In genomic region chr18:59266019-59266369, GRCh38 we compare ENCODE assay signal across 21 cellular contexts. TPM values are rescaled to one million over a fixed set of nuclear protein-coding genes. Genes with fewer than 3 reads are reported as not detected.
DNase-seq lines count a peak whose midpoint lies in the region; ATAC-seq and TF ChIP-seq lines count a peak whose summit lies in the region.
"Had no signal": no experiment of that assay in that cellular context is flagged by ENCODE, and none has a peak within 500 bp of the region (broad histone marks: within the 10 kb centered on the region; RNA-seq: fewer than 3 reads in every experiment).

No MANE protein-coding gene starts in this region.

- peak overlapping the region; percentile 7 for H3K4me3 Mint-ChIP-seq in T-helper 2 cell treated with Interferon-gamma antibody and Interleukin-4, amounts not matched to agents 5 μg/mL and 100 μg/mL, for 36 hours
- H3K4me3 Mint-ChIP-seq in CD8-positive, alpha-beta memory T cell, result peak overlapping the region in 6 of 7 donors; percentile 2 to 73 (median 34)
- H3K4me3 Mint-ChIP-seq in activated T-helper 17 cell treated with anti-CD3 and anti-CD28 coated beads, Interleukin-2, amount 50 U/mL, for 72 hours, result peak overlapping the region; percentile 11
- peak overlapping the region; percentile 2 for H3K4me3 Mint-ChIP-seq in natural killer cell treated with Interleukin-12 subunit alpha and Interleukin-12 subunit beta and Interleukin-15 and Interleukin-18, amount 100 ng/mL, for 72 hours

- no peaks in the 10 kb centered on the region for H3K36me3 ChIP-seq in CD8-positive, alpha-beta memory T cell (ENCODE audit: insufficient read depth, low read length)
- H3K36me3 ChIP-seq in right lobe of liver, result no peaks in the 10 kb centered on the region
- H3K36me3 ChIP-seq: brain microvascular endothelial cell, uterus had no signal

- no peaks in the 10 kb centered on the region for H3K4me1 ChIP-seq in CD8-positive, alpha-beta memory T cell (ENCODE audit: insufficient read depth, low read length)
- H3K4me1 ChIP-seq in right lobe of liver, result no peaks in the 10 kb centered on the region
- H3K4me1 ChIP-seq: uterus had no signal

- TF ChIP-seq POLR2A in right lobe of liver (IDR thresholded peaks at IDR 0.05), result no peak

- intact Hi-C loops in right lobe of liver (cut with DNase I), result no loop called here

- CTCF ChIA-PET in CD8-positive, alpha-beta memory T cell (lab: Charles Lee), result no interaction called here

- no peak for TF ChIP-seq CTCF in right lobe of liver (IDR thresholded peaks at IDR 0.05)

- peaks cover 36% of the 10 kb centered on the region for H3K27me3 ChIP-seq in CD8-positive, alpha-beta memory T cell (ENCODE audit: insufficient read depth, low read length, poor library complexity, severe bottlenecking)
- peaks cover 15 to 60% of the 10 kb centered on the region in 2 donors for H3K27me3 ChIP-seq in right lobe of liver

- no peak for DNase-seq in T-helper 2 cell treated with Interferon-gamma antibody and Interleukin-4, amounts not matched to agents 5 μg/mL and 100 μg/mL, for 36 hours (ENCODE audit: low spot score)
- DNase-seq in T-helper 2 cell (no peak), pons (ENCODE audit: low spot score) (no peak), right lobe of liver (no peak)
- DNase-seq in CD8-positive, alpha-beta memory T cell, result no peak
- DNase-seq in natural killer cell treated with Interleukin-12 subunit alpha and Interleukin-12 subunit beta and Interleukin-15 and Interleukin-18, amount 100 ng/mL, for 72 hours (ENCODE audit: low spot score), result no peak
- DNase-seq: brain microvascular endothelial cell, C1 segment of cervical spinal cord, head of caudate nucleus, occipital lobe, Right ventricle myocardium superior, uterus had no signal

- H3K9me3 ChIP-seq in CD8-positive, alpha-beta memory T cell (ENCODE audit: low read length), result no peaks in the 10 kb centered on the region
- no peaks in the 10 kb centered on the region for H3K9me3 ChIP-seq in right lobe of liver
- H3K9me3 ChIP-seq: mucosa of descending colon, uterus had no signal

- WGBS in right lobe of liver (ENCODE audit: insufficient coverage, low coverage, low lambda C conversion rate, missing lambda C conversion rate), result 5% methylated on average over 6 of the region's 11 CpGs

- H3K27ac Mint-ChIP-seq in T-helper 2 cell treated with Interferon-gamma antibody and Interleukin-4, amounts not matched to agents 5 μg/mL and 100 μg/mL, for 36 hours, result no peak overlapping the region
- H3K27ac Mint-ChIP-seq in CD8-positive, alpha-beta memory T cell, result no peak overlapping the region
- H3K27ac Mint-ChIP-seq in activated T-helper 17 cell treated with anti-CD3 and anti-CD28 coated beads, Interleukin-2, amount 50 U/mL, for 72 hours, result no peak overlapping the region
- no peak overlapping the region for H3K27ac Mint-ChIP-seq in natural killer cell treated with Interleukin-12 subunit alpha and Interleukin-12 subunit beta and Interleukin-15 and Interleukin-18, amount 100 ng/mL, for 72 hours
- H3K27ac Mint-ChIP-seq: activated naive CD8-positive, alpha-beta T cell treated with anti-CD3 and anti-CD28 coated beads, Interleukin-2, amount 50 U/mL, for 24 hours had no signal

- no peak overlapping the region for H3K27ac ChIP-seq in CD8-positive, alpha-beta memory T cell (ENCODE audit: low read depth, low read length)
- H3K27ac ChIP-seq in right lobe of liver, result no peak overlapping the region
- H3K27ac ChIP-seq: brain microvascular endothelial cell, GM23248, uterus had no signal

- H3K4me1 Mint-ChIP-seq in T-helper 2 cell treated with Interferon-gamma antibody and Interleukin-4, amounts not matched to agents 5 μg/mL and 100 μg/mL, for 36 hours (ENCODE audit: low read depth), result peaks cover 30% of the 10 kb centered on the region
- H3K4me1 Mint-ChIP-seq in CD8-positive, alpha-beta memory T cell, result peaks cover 17 to 43% (median 25%) of the 10 kb centered on the region in 3 donors
- H3K4me1 Mint-ChIP-seq in activated T-helper 17 cell treated with anti-CD3 and anti-CD28 coated beads, Interleukin-2, amount 50 U/mL, for 72 hours, result peaks cover 14% of the 10 kb centered on the region
- H3K4me1 Mint-ChIP-seq in natural killer cell treated with Interleukin-12 subunit alpha and Interleukin-12 subunit beta and Interleukin-15 and Interleukin-18, amount 100 ng/mL, for 72 hours (ENCODE audit: low read depth in 2 of 2), result peaks cover 6 to 8% of the 10 kb centered on the region in 2 donors

- no peak overlapping the region for H3K4me3 ChIP-seq in CD8-positive, alpha-beta memory T cell (ENCODE audit: low read length)
- no peak overlapping the region for H3K4me3 ChIP-seq in right lobe of liver
- H3K4me3 ChIP-seq: mucosa of descending colon, uterus had no signal

- H3K9me3 Mint-ChIP-seq in T-helper 2 cell treated with Interferon-gamma antibody and Interleukin-4, amounts not matched to agents 5 μg/mL and 100 μg/mL, for 36 hours, result no peaks in the 10 kb centered on the region
- peaks cover 0 to 4% (median 3%) of the 10 kb centered on the region in 5 donors for H3K9me3 Mint-ChIP-seq in CD8-positive, alpha-beta memory T cell
- no peaks in the 10 kb centered on the region for H3K9me3 Mint-ChIP-seq in activated T-helper 17 cell treated with anti-CD3 and anti-CD28 coated beads, Interleukin-2, amount 50 U/mL, for 72 hours
- H3K9me3 Mint-ChIP-seq in natural killer cell treated with Interleukin-12 subunit alpha and Interleukin-12 subunit beta and Interleukin-15 and Interleukin-18, amount 100 ng/mL, for 72 hours, result no peaks in the 10 kb centered on the region
- H3K9me3 Mint-ChIP-seq: activated naive CD8-positive, alpha-beta T cell treated with anti-CD3 and anti-CD28 coated beads, Interleukin-2, amount 50 U/mL, for 24 hours had no signal

- ATAC-seq in activated T-helper 17 cell treated with anti-CD3 and anti-CD28 coated beads, Interleukin-2, amount 50 U/mL, for 72 hours (replicated peaks), result no peak
- no peak for ATAC-seq in natural killer cell treated with Interleukin-12 subunit alpha and Interleukin-12 subunit beta and Interleukin-15 and Interleukin-18, amount 100 ng/mL, for 72 hours
- ATAC-seq in HG02870 (IDR thresholded peaks at IDR 0.05; ENCODE audit: unreplicated experiment) (no peak), right lobe of liver (no peak)
- ATAC-seq: mucosa of descending colon had no signal

- peaks cover 90% of the 10 kb centered on the region for H3K27me3 Mint-ChIP-seq in T-helper 2 cell treated with Interferon-gamma antibody and Interleukin-4, amounts not matched to agents 5 μg/mL and 100 μg/mL, for 36 hours (ENCODE audit: low read depth)
- peaks cover 67 to 80% of the 10 kb centered on the region in 2 donors for H3K27me3 Mint-ChIP-seq in CD8-positive, alpha-beta memory T cell
- peaks cover 60% of the 10 kb centered on the region for H3K27me3 Mint-ChIP-seq in activated T-helper 17 cell treated with anti-CD3 and anti-CD28 coated beads, Interleukin-2, amount 50 U/mL, for 72 hours
- peaks cover 49 to 65% of the 10 kb centered on the region in 2 donors for H3K27me3 Mint-ChIP-seq in natural killer cell treated with Interleukin-12 subunit alpha and Interleukin-12 subunit beta and Interleukin-15 and Interleukin-18, amount 100 ng/mL, for 72 hours

- POLR2A ChIA-PET in CD8-positive, alpha-beta memory T cell (lab: Charles Lee), result no interaction called here

- H3K36me3 Mint-ChIP-seq in T-helper 2 cell treated with Interferon-gamma antibody and Interleukin-4, amounts not matched to agents 5 μg/mL and 100 μg/mL, for 36 hours (ENCODE audit: low read depth), result peaks cover 1% of the 10 kb centered on the region
- H3K36me3 Mint-ChIP-seq in CD8-positive, alpha-beta memory T cell, result no peaks in the 10 kb centered on the region
- H3K36me3 Mint-ChIP-seq in activated T-helper 17 cell treated with anti-CD3 and anti-CD28 coated beads, Interleukin-2, amount 50 U/mL, for 72 hours (ENCODE audit: low read depth), result peaks cover 5% of the 10 kb centered on the region
- H3K36me3 Mint-ChIP-seq in natural killer cell treated with Interleukin-12 subunit alpha and Interleukin-12 subunit beta and Interleukin-15 and Interleukin-18, amount 100 ng/mL, for 72 hours, result peaks cover 6% of the 10 kb centered on the region

RNA-seq across cellular contexts. Expression of gene RAX, which starts 7.3 kb away (rescaled TPM):
- not detected for total RNA-seq in CD8-positive, alpha-beta memory T cell
- not detected for polyA plus RNA-seq in CD8-positive, alpha-beta memory T cell
- under 1 TPM in 1 of 2 donors, not detected in 1; 0.24 TPM for total RNA-seq in activated T-helper 17 cell treated with anti-CD3 and anti-CD28 coated beads, Interleukin-2, amount 50 U/mL, for 72 hours
- total RNA-seq in natural killer cell treated with Interleukin-12 subunit alpha and Interleukin-12 subunit beta and Interleukin-15 and Interleukin-18, amount 100 ng/mL, for 72 hours, result not detected
- not detected for total RNA-seq in right lobe of liver
- total RNA-seq: fibroblast of lung, GM23248, K562, mucosa of descending colon, occipital lobe, Right ventricle myocardium superior, temporal lobe, uterus had no signal
- polyA plus RNA-seq: fibroblast of lung, GM23248, K562 had no signal

RNA-seq across cellular contexts. Expression of gene GRP, which starts 46.0 kb away (rescaled TPM):
- not detected for total RNA-seq in CD8-positive, alpha-beta memory T cell
- polyA plus RNA-seq in CD8-positive, alpha-beta memory T cell, result not detected
- total RNA-seq in activated T-helper 17 cell treated with anti-CD3 and anti-CD28 coated beads, Interleukin-2, amount 50 U/mL, for 72 hours, result not detected
- total RNA-seq in natural killer cell treated with Interleukin-12 subunit alpha and Interleukin-12 subunit beta and Interleukin-15 and Interleukin-18, amount 100 ng/mL, for 72 hours, result not detected
- not detected for total RNA-seq in right lobe of liver
- total RNA-seq: fibroblast of lung, GM23248, K562, lower leg skin, Right ventricle myocardium superior, uterus had no signal
- polyA plus RNA-seq: fibroblast of lung, GM23248 had no signal

RNA-seq across cellular contexts. Expression of gene CPLX4, which starts 52.5 kb away (rescaled TPM):
- total RNA-seq in CD8-positive, alpha-beta memory T cell, result not detected
- not detected for polyA plus RNA-seq in CD8-positive, alpha-beta memory T cell
- total RNA-seq in activated T-helper 17 cell treated with anti-CD3 and anti-CD28 coated beads, Interleukin-2, amount 50 U/mL, for 72 hours, result not detected
- total RNA-seq in natural killer cell treated with Interleukin-12 subunit alpha and Interleukin-12 subunit beta and Interleukin-15 and Interleukin-18, amount 100 ng/mL, for 72 hours, result not detected
- under 1 TPM in 1 of 6 experiments, not detected in 5; 0.10 TPM for total RNA-seq in right lobe of liver
- total RNA-seq: fibroblast of lung, GM23248, K562, lower leg skin, mucosa of descending colon, occipital lobe, Right ventricle myocardium superior, uterus had no signal
- polyA plus RNA-seq: fibroblast of lung, GM23248, K562 had no signal
